ENCODE assay signal across 2 cellular contexts in genomic region chr19:2478756-2479555, GRCh38.
TF ChIP-seq lines count a peak whose summit lies in the region.

No MANE protein-coding gene starts in this region.

TF ChIP-seq in HEK293, 187 proteins besides CTCF, POLR2A, EP300 and RAD21 (continued from another document and continues in another):
- TF ChIP-seq ZNF580 (tag by site-specific recombination; IDR thresholded peaks at IDR 0.05): no peak
- no peak for TF ChIP-seq ZNF626 (tag by site-specific recombination; IDR thresholded peaks at IDR 0.05)
- peak; percentile 13; the same call in 1 of the 2 replicates for TF ChIP-seq EGR2 (tag by site-specific recombination; IDR thresholded peaks at IDR 0.05; ENCODE audit: low read depth)
- no peak for TF ChIP-seq ZBTB1 (tag by site-specific recombination; IDR thresholded peaks at IDR 0.05)
- TF ChIP-seq, protein P1, sequence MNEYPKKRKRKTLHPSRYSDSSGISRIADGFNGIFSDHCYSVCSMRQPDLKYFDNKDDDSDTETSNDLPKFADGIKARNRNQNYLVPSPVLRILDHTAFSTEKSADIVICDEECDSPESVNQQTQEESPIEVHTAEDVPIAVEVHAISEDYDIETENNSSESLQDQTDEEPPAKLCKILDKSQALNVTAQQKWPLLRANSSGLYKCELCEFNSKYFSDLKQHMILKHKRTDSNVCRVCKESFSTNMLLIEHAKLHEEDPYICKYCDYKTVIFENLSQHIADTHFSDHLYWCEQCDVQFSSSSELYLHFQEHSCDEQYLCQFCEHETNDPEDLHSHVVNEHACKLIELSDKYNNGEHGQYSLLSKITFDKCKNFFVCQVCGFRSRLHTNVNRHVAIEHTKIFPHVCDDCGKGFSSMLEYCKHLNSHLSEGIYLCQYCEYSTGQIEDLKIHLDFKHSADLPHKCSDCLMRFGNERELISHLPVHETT (tag by site-specific recombination; IDR thresholded peaks at IDR 0.05): no peak
- no peak for TF ChIP-seq ZNF704 (tag by site-specific recombination; IDR thresholded peaks at IDR 0.05)
- peak; percentile 89 for TF ChIP-seq ZNF398 (tag by site-specific recombination; IDR thresholded peaks at IDR 0.05)
- TF ChIP-seq ZNF561 (tag by site-specific recombination; IDR thresholded peaks at IDR 0.05; ENCODE audit: borderline replicate concordance): no peak
- no peak for TF ChIP-seq ZBTB17 (tag by site-specific recombination; IDR thresholded peaks at IDR 0.05)
- TF ChIP-seq ZNF530 (tag by site-specific recombination; IDR thresholded peaks at IDR 0.05; ENCODE audit: low read depth): no peak
- TF ChIP-seq ZNF510 (tag by site-specific recombination; IDR thresholded peaks at IDR 0.05; ENCODE audit: insufficient replicate concordance): no peak
- TF ChIP-seq, protein P2, sequence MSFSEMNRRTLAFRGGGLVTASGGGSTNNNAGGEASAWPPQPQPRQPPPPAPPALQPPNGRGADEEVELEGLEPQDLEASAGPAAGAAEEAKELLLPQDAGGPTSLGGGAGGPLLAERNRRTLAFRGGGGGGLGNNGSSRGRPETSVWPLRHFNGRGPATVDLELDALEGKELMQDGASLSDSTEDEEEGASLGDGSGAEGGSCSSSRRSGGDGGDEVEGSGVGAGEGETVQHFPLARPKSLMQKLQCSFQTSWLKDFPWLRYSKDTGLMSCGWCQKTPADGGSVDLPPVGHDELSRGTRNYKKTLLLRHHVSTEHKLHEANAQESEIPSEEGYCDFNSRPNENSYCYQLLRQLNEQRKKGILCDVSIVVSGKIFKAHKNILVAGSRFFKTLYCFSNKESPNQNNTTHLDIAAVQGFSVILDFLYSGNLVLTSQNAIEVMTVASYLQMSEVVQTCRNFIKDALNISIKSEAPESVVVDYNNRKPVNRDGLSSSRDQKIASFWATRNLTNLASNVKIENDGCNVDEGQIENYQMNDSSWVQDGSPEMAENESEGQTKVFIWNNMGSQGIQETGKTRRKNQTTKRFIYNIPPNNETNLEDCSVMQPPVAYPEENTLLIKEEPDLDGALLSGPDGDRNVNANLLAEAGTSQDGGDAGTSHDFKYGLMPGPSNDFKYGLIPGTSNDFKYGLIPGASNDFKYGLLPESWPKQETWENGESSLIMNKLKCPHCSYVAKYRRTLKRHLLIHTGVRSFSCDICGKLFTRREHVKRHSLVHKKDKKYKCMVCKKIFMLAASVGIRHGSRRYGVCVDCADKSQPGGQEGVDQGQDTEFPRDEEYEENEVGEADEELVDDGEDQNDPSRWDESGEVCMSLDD (tag by site-specific recombination; IDR thresholded peaks at IDR 0.05): peak; percentile 70
- TF ChIP-seq HOXA7 (CRISPR knock-in tag; IDR thresholded peaks at IDR 0.05; ENCODE audit: borderline replicate concordance): no peak
- TF ChIP-seq BCL11A (tag by site-specific recombination; IDR thresholded peaks at IDR 0.05; ENCODE audit: low read depth): no peak
- TF ChIP-seq ZBTB21 (tag by site-specific recombination; IDR thresholded peaks at IDR 0.05): no peak
- TF ChIP-seq ZNF10 (tag by site-specific recombination; IDR thresholded peaks at IDR 0.05): 0 out of 2 replicates have a peak, but pooled peaks have one; percentile 24
- TF ChIP-seq, protein P3, sequence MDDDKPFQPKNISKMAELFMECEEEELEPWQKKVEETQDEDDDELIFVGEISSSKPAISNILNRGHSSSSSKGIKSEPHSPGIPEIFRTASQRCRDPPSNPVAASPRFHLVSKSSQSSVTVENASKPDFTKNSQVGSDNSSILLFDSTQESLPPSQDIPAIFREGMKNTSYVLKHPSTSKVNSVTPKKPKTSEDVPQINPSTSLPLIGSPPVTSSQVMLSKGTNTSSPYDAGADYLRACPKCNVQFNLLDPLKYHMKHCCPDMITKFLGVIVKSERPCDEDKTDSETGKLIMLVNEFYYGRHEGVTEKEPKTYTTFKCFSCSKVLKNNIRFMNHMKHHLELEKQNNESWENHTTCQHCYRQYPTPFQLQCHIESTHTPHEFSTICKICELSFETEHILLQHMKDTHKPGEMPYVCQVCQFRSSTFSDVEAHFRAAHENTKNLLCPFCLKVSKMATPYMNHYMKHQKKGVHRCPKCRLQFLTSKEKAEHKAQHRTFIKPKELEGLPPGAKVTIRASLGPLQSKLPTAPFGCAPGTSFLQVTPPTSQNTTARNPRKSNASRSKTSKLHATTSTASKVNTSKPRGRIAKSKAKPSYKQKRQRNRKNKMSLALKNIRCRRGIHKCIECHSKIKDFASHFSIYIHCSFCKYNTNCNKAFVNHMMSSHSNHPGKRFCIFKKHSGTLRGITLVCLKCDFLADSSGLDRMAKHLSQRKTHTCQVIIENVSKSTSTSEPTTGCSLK (tag by site-specific recombination; IDR thresholded peaks at IDR 0.05): no peak
- TF ChIP-seq PRDM1 (tag by site-specific recombination; IDR thresholded peaks at IDR 0.05): no peak
- TF ChIP-seq ZNF776 (tag by site-specific recombination; IDR thresholded peaks at IDR 0.05; ENCODE audit: borderline replicate concordance): no peak

TF ChIP-seq in liver, 16 proteins besides CTCF, POLR2A, EP300 and RAD21 (continued from another document):
- TF ChIP-seq ZBTB33 (IDR thresholded peaks at IDR 0.05) (peak; percentile 20), MAX (IDR thresholded peaks at IDR 0.05) (peak; percentile 74), HNF4G (IDR thresholded peaks at IDR 0.05) (no peak), FOXA1 (IDR thresholded peaks at IDR 0.05) (no peak), TAF1 (conservative IDR thresholded peaks at IDR 0.05) (no peak), HNF4A (conservative IDR thresholded peaks at IDR 0.05) (no peak), ATF3 (IDR thresholded peaks at IDR 0.05) (no peak), FOXA2 (IDR thresholded peaks at IDR 0.05) (peak; percentile 10)
